9 cellular contexts compared by ENCODE assay signal in the genomic region with DNA sequence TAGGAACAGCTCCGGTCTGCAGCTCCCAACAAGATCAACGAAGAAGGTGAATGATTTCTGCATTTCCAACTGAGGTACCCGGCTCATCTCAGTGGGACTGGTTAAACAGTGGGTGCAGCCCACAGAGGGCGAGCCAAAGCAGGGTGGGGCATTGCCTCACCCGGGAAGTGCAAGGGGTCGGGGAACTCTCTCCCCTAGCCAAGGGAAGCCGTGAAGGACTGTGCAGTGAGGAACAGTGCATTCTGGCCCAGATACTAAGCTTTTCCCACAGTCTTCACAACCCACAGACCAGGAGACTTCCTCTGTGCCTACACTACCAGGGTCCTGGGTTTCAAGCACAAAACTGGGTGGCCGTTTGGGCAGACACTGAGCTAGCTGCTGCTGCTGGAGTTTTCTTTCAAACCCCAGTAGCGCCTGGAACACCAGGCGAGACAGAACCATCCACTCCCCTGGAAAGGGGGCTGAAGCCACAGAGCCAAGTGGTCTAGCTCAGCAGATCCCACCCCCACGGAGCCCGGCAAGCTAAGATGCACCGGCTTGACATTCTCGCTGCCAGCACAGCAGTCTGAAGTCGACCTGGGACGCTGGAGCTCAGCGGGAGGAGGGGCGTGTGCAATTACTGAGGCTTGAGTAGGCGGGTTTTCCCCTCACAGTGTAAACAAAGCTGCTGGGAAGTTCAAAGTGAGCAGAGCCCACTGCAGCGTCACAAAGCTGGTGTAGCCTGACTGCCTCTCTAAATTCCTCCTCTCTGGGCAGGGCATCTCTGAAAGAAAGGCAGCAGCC.
DNase-seq lines count a peak whose midpoint lies in the region; ATAC-seq lines count a peak whose summit lies in the region.
"Had no signal": no experiment of that assay in that cellular context is flagged by ENCODE, and none has a peak within 500 bp of the region (broad histone marks: within the 10 kb centered on the region; RNA-seq: fewer than 3 reads in every experiment).

No MANE protein-coding gene starts in this region.

- DNase-seq in stimulated activated CD4-positive, alpha-beta T cell treated with anti-CD3 and anti-CD28 coated beads, Interleukin-1b, Interleukin-23, amount 100 ng/mL, for 48 hours = peak; percentile 1
- no peak for DNase-seq in stimulated activated CD4-positive, alpha-beta T cell treated with anti-CD3 and anti-CD28 coated beads, Interleukin-12 subunit alpha, Interleukin-12 subunit beta, amount 100 ng/mL, for 4 hours
- peak; percentile 4 for DNase-seq in activated CD4-positive, alpha-beta T cell treated with anti-CD3 and anti-CD28 coated beads, Interleukin-2, amount 50 U/mL, for 1 hour
- DNase-seq in islet precursor cell = peak; percentile 90
- DNase-seq in GOT3 (lab: John Stamatoyannopoulos, UW) = no peak
- no peak for DNase-seq in DMS153 treated with DMSO at 0.1 percent for 48 hours (lab: John Stamatoyannopoulos, UW; ENCODE audit: unreplicated experiment)
- DNase-seq: esophagus squamous epithelium had no signal

- no peak for ATAC-seq in HG03571 (IDR thresholded peaks at IDR 0.05; ENCODE audit: unreplicated experiment)
- no peak for ATAC-seq in HG03457 (IDR thresholded peaks at IDR 0.05; ENCODE audit: unreplicated experiment)

Comparison
In these comparisons a context has a peak if more than half of its experiments do, and no peak if none do; other contexts are left out.
1. DNase-seq: peak in stimulated activated CD4-positive, alpha-beta T cell treated with anti-CD3 and anti-CD28 coated beads, Interleukin-1b, Interleukin-23, amount 100 ng/mL, for 48 hours (single experiment), activated CD4-positive, alpha-beta T cell treated with anti-CD3 and anti-CD28 coated beads, Interleukin-2, amount 50 U/mL, for 1 hour (single experiment) and islet precursor cell (single experiment); none in stimulated activated CD4-positive, alpha-beta T cell treated with anti-CD3 and anti-CD28 coated beads, Interleukin-12 subunit alpha, Interleukin-12 subunit beta, amount 100 ng/mL, for 4 hours (single experiment), GOT3 (single experiment) and DMS153 treated with DMSO at 0.1 percent for 48 hours (single experiment).